In the genomic region with DNA sequence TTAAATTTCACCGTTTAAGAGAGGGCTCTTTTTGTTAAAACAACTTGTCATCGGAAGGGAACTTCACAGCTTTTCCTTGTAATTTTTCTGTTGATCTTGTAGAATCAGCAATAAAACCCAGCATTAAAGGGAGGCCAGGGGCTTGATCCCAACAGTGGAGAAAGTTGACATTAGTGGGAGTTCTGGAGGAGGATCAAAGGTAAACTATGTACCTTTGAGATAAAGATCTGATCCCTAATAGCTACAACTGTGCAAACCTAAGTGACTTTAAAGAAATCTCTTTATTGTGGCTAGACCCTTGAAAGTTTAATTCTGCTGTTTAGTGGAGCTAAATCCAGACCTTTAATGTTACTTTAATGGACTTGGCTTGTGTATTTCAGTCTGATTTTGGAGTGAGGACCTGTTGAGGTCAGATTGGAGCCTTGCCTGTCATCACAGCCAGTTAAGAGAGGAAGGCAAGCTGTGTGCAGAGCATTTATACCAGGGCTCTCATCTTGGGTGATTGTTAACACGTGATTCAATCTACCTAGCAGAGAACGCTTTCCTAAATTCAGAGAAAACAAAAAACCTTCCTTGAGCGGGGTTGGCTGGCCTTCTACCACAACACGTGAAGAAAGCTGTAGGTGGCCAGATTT, we compare ENCODE assay signal across 8 cellular contexts. TPM values are rescaled to one million over a fixed set of nuclear protein-coding genes. Genes with fewer than 3 reads are reported as not detected.
DNase-seq lines count a peak whose midpoint lies in the region; ATAC-seq, FAIRE-seq and TF ChIP-seq lines count a peak whose summit lies in the region.
"Had no signal": no experiment of that assay in that cellular context is flagged by ENCODE, and none has a peak within 500 bp of the region (broad histone marks: within the 10 kb centered on the region; RNA-seq: fewer than 3 reads in every experiment).

No MANE protein-coding gene starts in this region.

- H3K27me3 ChIP-seq in H1 (replicated peaks in 1 of 4; ENCODE audit: control insufficient read depth in 3 of 4, extremely low read depth in 1 of 4, insufficient read depth in 3 of 4, low read length in 3 of 4) (peaks cover 0 to 15% (median 9%) of the 10 kb centered on the region in 4 experiments; a peak in 6 of 7 replicates), skeletal muscle tissue (ENCODE audit: control insufficient read depth in 3 of 3, insufficient read depth in 3 of 3, low read length in 3 of 3) (peaks cover 0 to 10% (median 8%) of the 10 kb centered on the region in 3 donors)

- FAIRE-seq in H1 (lab: Jason Lieb, UNC), result peak; percentile 86
- FAIRE-seq: endometrium had no signal

- H3K56ac ChIP-seq in H1 (replicated peaks; ENCODE audit: insufficient read length, low read depth, low read length), result no peak overlapping the region

- TF ChIP-seq CTCF in H1 (IDR thresholded peaks at IDR 0.05; ENCODE audit: control extremely low read depth in 1 of 3, insufficient read depth in 1 of 3, low read depth in 1 of 3, low read length in 3 of 3), result no peak

- no peak overlapping the region for H2BK15ac ChIP-seq in H1 (ENCODE audit: low read length)

- no peak overlapping the region for H2AFZ ChIP-seq in H1 (ENCODE audit: low read length)

- TF ChIP-seq EP300 in H1 (IDR thresholded peaks at IDR 0.05; ENCODE audit: borderline replicate concordance in 1 of 2, low read depth in 2 of 2, low read length in 2 of 2), result no peak

- TF ChIP-seq POLR2A in GM19193 (IDR thresholded peaks at IDR 0.05; ENCODE audit: extremely low read depth, insufficient read depth, insufficient read length) (peak; percentile 18), Raji (IDR thresholded peaks at IDR 0.05; ENCODE audit: insufficient read depth, low read depth, low read length) (peak; percentile 55; the same call in 1 of the 2 replicates), H1 (IDR thresholded peaks at IDR 0.05; ENCODE audit: control extremely low read depth in 1 of 2, low read depth in 2 of 2, low read length in 2 of 2) (no peak)

- H4K8ac ChIP-seq in H1 (ENCODE audit: extremely low read depth, insufficient read depth, low read length), result no peak overlapping the region

- H3K14ac ChIP-seq in H1 (ENCODE audit: insufficient read length), result no peak overlapping the region

- DNase-seq in H1 (ENCODE audit: low read depth in 1 of 2, low spot score in 2 of 2) (no peak), NCI-H82 (lab: John Stamatoyannopoulos, UW) (no peak)

- H4K5ac ChIP-seq in H1 (ENCODE audit: insufficient read length, low read depth, low read length), result no peak overlapping the region

- no peak overlapping the region for H2BK120ac ChIP-seq in H1 (replicated peaks; ENCODE audit: low read depth, low read length)

- H3K4me3 ChIP-seq in H1 (ENCODE audit: extremely low read depth in 1 of 4, insufficient read depth in 2 of 4, low read depth in 3 of 4, low read length in 4 of 4) (peak overlapping the region; percentile 61 to 76 (median 66); a peak in 5 of 8 replicates), skeletal muscle tissue (ENCODE audit: low read length in 3 of 3) (peak overlapping the region in 2 of 3 donors; percentile 54 to 65)

- H2BK12ac ChIP-seq in H1 (ENCODE audit: low read depth, low read length), result no peak overlapping the region

- H3K23me2 ChIP-seq in H1 (ENCODE audit: low read depth, low read length), result peaks cover 5% of the 10 kb centered on the region; the same call in 1 of the 2 replicates

- H3K18ac ChIP-seq in H1 (ENCODE audit: extremely low read depth, low read length), result no peak overlapping the region

- peaks cover 0 to 12% (median 8%) of the 10 kb centered on the region in 4 experiments; a peak in 4 of 7 replicates for H3K4me1 ChIP-seq in H1 (replicated peaks in 1 of 4; ENCODE audit: control insufficient read depth in 3 of 4, insufficient read depth in 4 of 4, low read length in 3 of 4)
- H3K4me1 ChIP-seq in skeletal muscle tissue (ENCODE audit: control insufficient read depth in 3 of 3, insufficient read depth in 3 of 3, low read length in 3 of 3), result peaks cover 0 to 6% (median 0%) of the 10 kb centered on the region in 3 donors

- no peaks in the 10 kb centered on the region for H3K79me1 ChIP-seq in H1 (ENCODE audit: low read depth, low read length)

- H3K27ac ChIP-seq in H1 (ENCODE audit: low read depth, low read length) (no peak overlapping the region), skeletal muscle tissue (ENCODE audit: low read depth, low read length) (peak overlapping the region; percentile 58)

- H3K79me2 ChIP-seq in H1 (ENCODE audit: control insufficient read depth in 1 of 2, insufficient read depth in 2 of 2, low read length in 2 of 2), result peaks cover 0 to 8% of the 10 kb centered on the region in 2 experiments; a peak in 1 of 4 replicates

- H2BK5ac ChIP-seq in H1 (ENCODE audit: low read depth, low read length), result no peak overlapping the region

- H3K4ac ChIP-seq in H1 (replicated peaks; ENCODE audit: insufficient read length, low read depth, low read length), result no peak overlapping the region

- ATAC-seq in HG02884 (IDR thresholded peaks at IDR 0.05; ENCODE audit: unreplicated experiment), result no peak
- no peak for ATAC-seq in HG02623 (IDR thresholded peaks at IDR 0.05; ENCODE audit: unreplicated experiment)

- WGBS in H1 (ENCODE audit: extremely low coverage in 1 of 2, insufficient coverage in 1 of 2, insufficient read length in 1 of 2, insufficient replicate concordance in 2 of 2, low coverage in 1 of 2, low lambda C conversion rate in 2 of 2, missing lambda C conversion rate in 1 of 2), 2 experiments, result 19% methylated on average over 6 of the region's 6 CpGs; no CpG with 5 or more reads in 1 of the 2 experiments

- POLR2A ChIA-PET in H1 (lab: Charles Lee; ENCODE audit: partially characterized antibody), result no interaction called here

- H3K9me3 ChIP-seq in H1 (ENCODE audit: insufficient read depth in 2 of 2, low read depth in 1 of 2, low read length in 1 of 2), result no peaks in the 10 kb centered on the region
- no peaks in the 10 kb centered on the region for H3K9me3 ChIP-seq in skeletal muscle tissue (ENCODE audit: control insufficient read depth in 3 of 3, low read length in 3 of 3)

- H4K20me1 ChIP-seq in H1 (replicated peaks in 1 of 2; ENCODE audit: control insufficient read depth in 1 of 2, insufficient read depth in 2 of 2, low read length in 2 of 2), result no peaks in the 10 kb centered on the region

- no peak overlapping the region for H3K23ac ChIP-seq in H1 (ENCODE audit: insufficient read length)

- H3K36me3 ChIP-seq in H1 (ENCODE audit: control insufficient read depth in 2 of 4, insufficient read depth in 4 of 4, low read length in 3 of 4) (no peaks in the 10 kb centered on the region), skeletal muscle tissue (ENCODE audit: control insufficient read depth in 3 of 3, insufficient read depth in 3 of 3, low read length in 3 of 3) (no peaks in the 10 kb centered on the region)

- H2BK20ac ChIP-seq in H1 (ENCODE audit: low read length), result no peak overlapping the region

- CTCF ChIA-PET in H1 (lab: Charles Lee; ENCODE audit: partially characterized antibody), result interaction anchor here (1.2 to 2.0 kb wide), 4 partner anchors 9 to 104 kb away, joined by 3 to 9 read pairs (median 4); no protein-coding TSS in a partner anchor

- H4K91ac ChIP-seq in H1 (replicated peaks; ENCODE audit: insufficient read length, low read length), result no peak overlapping the region

- no peak for TF ChIP-seq RAD21 in H1 (IDR thresholded peaks at IDR 0.05 in 1 of 2, conservative IDR thresholded peaks at IDR 0.05 in 1 of 2; ENCODE audit: low read depth in 2 of 2, low read length in 2 of 2)

- no peak overlapping the region; a peak in 1 of 7 replicates for H3K9ac ChIP-seq in H1 (replicated peaks in 1 of 4; ENCODE audit: extremely low read depth in 1 of 4, low read depth in 3 of 4, low read length in 3 of 4)
- H3K9ac ChIP-seq in skeletal muscle tissue (ENCODE audit: low read depth in 1 of 3, low read length in 3 of 3), result no peak overlapping the region

- peak overlapping the region; percentile 94 to 98; a peak in 3 of 4 replicates for H3K4me2 ChIP-seq in H1 (ENCODE audit: insufficient read depth in 1 of 2, low read depth in 2 of 2, low read length in 2 of 2)

- no peak overlapping the region for H2AK5ac ChIP-seq in H1 (ENCODE audit: low read depth, low read length)

TF ChIP-seq in H1, 55 proteins besides CTCF, POLR2A, EP300 and RAD21 (continues in another document):
- TF ChIP-seq MAFK (IDR thresholded peaks at IDR 0.05; ENCODE audit: low read depth, low read length) (no peak), TEAD4 (IDR thresholded peaks at IDR 0.05; ENCODE audit: low read depth, low read length) (no peak), NRF1 (IDR thresholded peaks at IDR 0.05; ENCODE audit: low read depth, low read length) (no peak), SAP30 (IDR thresholded peaks at IDR 0.05; ENCODE audit: insufficient read depth, insufficient replicate concordance, low read length) (no peak), SIX5 (IDR thresholded peaks at IDR 0.05; ENCODE audit: low read depth, low read length) (no peak), CEBPB (IDR thresholded peaks at IDR 0.05; ENCODE audit: low read depth, low read length) (no peak), TAF7 (optimal IDR thresholded peaks at IDR 0.05; ENCODE audit: borderline replicate concordance, low read depth, low read length) (no peak), BACH1 (IDR thresholded peaks at IDR 0.05; ENCODE audit: low read length) (no peak), CBX8 (IDR thresholded peaks at IDR 0.05; ENCODE audit: borderline replicate concordance, low read depth, low read length) (no peak), NANOG (IDR thresholded peaks at IDR 0.05; ENCODE audit: insufficient read depth, low read depth, low read length, poor library complexity, severe bottlenecking) (no peak), JUN (IDR thresholded peaks at IDR 0.05; ENCODE audit: low read depth, low read length) (no peak), RXRA (IDR thresholded peaks at IDR 0.05; ENCODE audit: insufficient read depth, low read depth, low read length) (no peak), SP2 (IDR thresholded peaks at IDR 0.05; ENCODE audit: low read length) (no peak), HDAC2 (IDR thresholded peaks at IDR 0.05; ENCODE audit: borderline replicate concordance in 1 of 2, low read depth in 2 of 2, low read length in 2 of 2) (no peak)
- TF ChIP-seq, protein P1, sequence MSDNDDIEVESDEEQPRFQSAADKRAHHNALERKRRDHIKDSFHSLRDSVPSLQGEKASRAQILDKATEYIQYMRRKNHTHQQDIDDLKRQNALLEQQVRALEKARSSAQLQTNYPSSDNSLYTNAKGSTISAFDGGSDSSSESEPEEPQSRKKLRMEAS (IDR thresholded peaks at IDR 0.05), result no peak

RNA-seq across cellular contexts. Expression of a gene that starts 1.7 kb away (rescaled TPM):
- 11.9 and 12.0 TPM in 2 replicates for total RNA-seq in H1 (2021; fragmentation: NEBNext Ultra II Directional; extraction: Animal tissue kit (Norgen Biotek cat#: 25700))
- 2.8 and 4.9 TPM in 2 replicates for polyA plus RNA-seq in H1 (2011; rRNA removed)
- polyA plus RNA-seq in H1 (2011; cell fraction: cytosol; rRNA removed), result 7.8 TPM
- polyA plus RNA-seq in H1 (2011; cell fraction: nucleus; rRNA removed), result 2.6 TPM
- 6.5 to 8.9 TPM (median 7.8 TPM) in 4 replicates for polyA plus RNA-seq in H1 (2012, experiment 1 of 2)
- polyA plus RNA-seq in H1 (2012, experiment 2 of 2), result 0.84 TPM
- polyA plus RNA-seq in H1 (2013, experiment 1 of 2), result 6.1 TPM
- polyA plus RNA-seq in H1 (2013, experiment 2 of 2), result 6.5 TPM
- polyA minus RNA-seq in H1 (2011; rRNA and poly(A)+ RNA removed), result 9.8 and 15.2 TPM in 2 replicates
- polyA minus RNA-seq in H1 (2011; cell fraction: cytosol; rRNA and poly(A)+ RNA removed), result 6.5 TPM
- 13.7 TPM for polyA minus RNA-seq in H1 (2011; cell fraction: nucleus; rRNA and poly(A)+ RNA removed)
- total RNA-seq in skeletal muscle tissue, result 22.4 TPM

Comparison
In these comparisons a context has a peak if more than half of its experiments do, and no peak if none do; other contexts are left out.
1. POLR2A ChIP-seq: peak in GM19193 (single experiment) and Raji (single experiment); none in H1 (0 of 2).